9 cellular contexts compared by ENCODE assay signal in the genomic region with DNA sequence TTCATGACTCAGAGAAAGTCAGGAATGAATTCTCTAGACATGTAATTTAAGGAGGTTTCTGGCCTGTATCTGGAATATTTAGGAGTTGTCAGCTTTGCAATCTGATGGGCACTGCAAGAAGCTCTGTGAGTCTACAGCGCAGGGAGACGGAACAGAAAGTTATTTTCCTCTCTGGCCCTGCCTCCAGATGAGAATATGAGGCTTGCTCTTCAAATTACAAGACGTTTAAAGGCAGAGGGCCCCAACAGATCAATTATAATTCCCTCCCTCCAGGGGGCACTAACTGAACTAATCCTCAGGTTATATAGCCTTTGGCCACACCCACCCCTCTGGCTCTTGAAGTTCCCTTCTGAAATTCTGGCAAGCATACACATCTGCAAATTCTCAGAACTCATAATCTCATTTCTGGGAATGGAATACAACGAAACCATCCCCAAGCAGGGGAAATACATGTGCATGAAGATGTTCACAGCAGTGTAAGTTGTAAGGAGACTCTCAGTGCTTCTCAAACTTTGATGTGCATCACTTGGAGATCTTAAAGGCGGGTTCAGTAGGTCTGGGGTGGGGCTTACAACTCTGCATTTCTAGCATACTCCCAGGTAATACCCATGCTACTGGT.
DNase-seq lines count a peak whose midpoint lies in the region; ATAC-seq and TF ChIP-seq lines count a peak whose summit lies in the region.
"Had no signal": no experiment of that assay in that cellular context is flagged by ENCODE, and none has a peak within 500 bp of the region (broad histone marks: within the 10 kb centered on the region; RNA-seq: fewer than 3 reads in every experiment).

No MANE protein-coding gene starts in this region.

- 42 to 48% methylated on average over 5 of the region's 5 CpGs for WGBS in heart right ventricle, 2 donors

- no peaks in the 10 kb centered on the region for H3K9me3 Mint-ChIP-seq in activated T-cell treated with anti-CD3 and anti-CD28 coated beads, Interleukin-2, amount 50 U/mL, for 24 hours

- H3K36me3 Mint-ChIP-seq in activated T-cell treated with anti-CD3 and anti-CD28 coated beads, Interleukin-2, amount 50 U/mL, for 24 hours (ENCODE audit: low read depth), result no peaks in the 10 kb centered on the region

- H3K27me3 Mint-ChIP-seq in activated T-cell treated with anti-CD3 and anti-CD28 coated beads, Interleukin-2, amount 50 U/mL, for 24 hours, result no peaks in the 10 kb centered on the region

- no peaks in the 10 kb centered on the region for H3K27me3 ChIP-seq in heart right ventricle

- DNase-seq in SHP77 (lab: John Stamatoyannopoulos, UW) (peak; percentile 49 to 58), SHP77 treated with DMSO at 0.1 percent for 48 hours (lab: John Stamatoyannopoulos, UW) (no peak), NCI-H82 (lab: John Stamatoyannopoulos, UW) (peak; percentile 81), heart right ventricle (peak in 1 of 2 donors; percentile 73), Ammon's horn (ENCODE audit: low spot score) (no peak)
- peak; percentile 44 for DNase-seq in activated T-cell treated with anti-CD3 and anti-CD28 coated beads, Interleukin-2, amount 50 U/mL, for 24 hours
- peak; percentile 27 to 37 for DNase-seq in stimulated activated CD4-positive, alpha-beta T cell treated with anti-CD3 and anti-CD28 coated beads, Interleukin-2, amount 100 ng/mL, for 48 hours

- intact Hi-C loops in heart right ventricle (cut with DNase I), result no loop called here

- no peak overlapping the region for H3K27ac Mint-ChIP-seq in activated T-cell treated with anti-CD3 and anti-CD28 coated beads, Interleukin-2, amount 50 U/mL, for 24 hours

- peak in 7 of 9 donors; percentile 6 to 48 (median 35) for TF ChIP-seq CTCF in heart right ventricle (IDR thresholded peaks at IDR 0.05)

- H3K36me3 ChIP-seq in heart right ventricle, result no peaks in the 10 kb centered on the region

- no peak overlapping the region for H3K4me3 Mint-ChIP-seq in activated T-cell treated with anti-CD3 and anti-CD28 coated beads, Interleukin-2, amount 50 U/mL, for 24 hours

- peaks cover 13% of the 10 kb centered on the region for H3K4me1 Mint-ChIP-seq in activated T-cell treated with anti-CD3 and anti-CD28 coated beads, Interleukin-2, amount 50 U/mL, for 24 hours (ENCODE audit: low read depth)

- peaks cover 0 to 25% (median 11%) of the 10 kb centered on the region in 9 donors for H3K4me1 ChIP-seq in heart right ventricle
- H3K4me1 ChIP-seq: psoas muscle had no signal

- H3K9me3 ChIP-seq in heart right ventricle, result no peaks in the 10 kb centered on the region
- H3K9me3 ChIP-seq: psoas muscle had no signal

- H3K4me3 ChIP-seq in heart right ventricle, result no peak overlapping the region
- H3K4me3 ChIP-seq: psoas muscle had no signal

- peak overlapping the region; percentile 15 to 75 (median 58) for H3K27ac ChIP-seq in heart right ventricle
- H3K27ac ChIP-seq: psoas muscle had no signal

- ATAC-seq in HG02759 (IDR thresholded peaks at IDR 0.05; ENCODE audit: unreplicated experiment) (peak; percentile 78), heart right ventricle (peak; percentile 44 to 91 (median 81))

Comparison
In these comparisons a context has a peak if more than half of its experiments do, and no peak if none do; other contexts are left out.
1. DNase-seq: peak in SHP77 (2 of 2), NCI-H82 (single experiment), activated T-cell treated with anti-CD3 and anti-CD28 coated beads, Interleukin-2, amount 50 U/mL, for 24 hours (single experiment) and stimulated activated CD4-positive, alpha-beta T cell treated with anti-CD3 and anti-CD28 coated beads, Interleukin-2, amount 100 ng/mL, for 48 hours (2 of 2); none in SHP77 treated with DMSO at 0.1 percent for 48 hours (single experiment) and Ammon's horn (single experiment).